8 cellular contexts compared by ENCODE assay signal in genomic region chr15:58546635-58547627, GRCh38.
DNase-seq lines count a peak whose midpoint lies in the region; ATAC-seq, FAIRE-seq and TF ChIP-seq lines count a peak whose summit lies in the region.

No MANE protein-coding gene starts in this region.

- H3K9ac ChIP-seq in IMR-90 (ENCODE audit: low read depth, low read length) (no peak overlapping the region), mesenchymal stem cell (ENCODE audit: low read length) (no peak overlapping the region)

- CTCF ChIA-PET in AG04450 (lab: Charles Lee) (interaction anchor here (0.6 to 1.3 kb wide), 6 partner anchors 8 to 334 kb away, joined by 3 to 5 read pairs (median 4); partner anchors contain the start of gene MINDY2), IMR-90 (lab: Yijun Ruan, JAX) (interaction anchor here (0.6 to 1.3 kb wide), 4 partner anchors 11 to 319 kb away, joined by 3 to 5 read pairs (median 4); no protein-coding TSS in a partner anchor)

- peak overlapping the region; percentile 82 for H4K91ac ChIP-seq in IMR-90 (ENCODE audit: insufficient read depth, low read depth, low read length)
- H4K91ac ChIP-seq in mesenchymal stem cell (ENCODE audit: low read length): peak overlapping the region; percentile 25

- in situ Hi-C loops in IMR-90 (cut with MboI; ENCODE audit: low sequenced_read_pairs): no loop called here

- peak overlapping the region; percentile 86 for H2BK120ac ChIP-seq in IMR-90 (ENCODE audit: low read depth, low read length)
- no peak overlapping the region for H2BK120ac ChIP-seq in mesenchymal stem cell (ENCODE audit: low read depth, low read length)

- H2AFZ ChIP-seq in IMR-90 (replicated peaks; ENCODE audit: low read length, poor library complexity): peak overlapping the region; percentile 75
- no peak overlapping the region for H2AFZ ChIP-seq in mesenchymal stem cell (ENCODE audit: low read depth, low read length)

- no peak for TF ChIP-seq POLR2A in IMR-90 (IDR thresholded peaks at IDR 0.05; ENCODE audit: low read depth, low read length)

- DNase-seq in AG04450 (ENCODE audit: low read depth, low spot score): peak; percentile 62
- DNase-seq in IMR-90: peak; percentile 91
- DNase-seq in bronchial epithelial cell (ENCODE audit: low read depth): peak; percentile 78
- peak; percentile 79 for DNase-seq in mesenchymal stem cell
- DNase-seq in D721Med (ENCODE audit: insufficient read length, low spot score): no peak
- no peak for DNase-seq in activated CD4-positive, alpha-beta T cell treated with anti-CD3 and anti-CD28 coated beads for 1 hour

- ATAC-seq in IMR-90 (ENCODE audit: low read depth) (peak; percentile 38), GM21825 (IDR thresholded peaks at IDR 0.05; ENCODE audit: unreplicated experiment) (no peak), HG02571 (IDR thresholded peaks at IDR 0.05; ENCODE audit: unreplicated experiment) (no peak)

- peak overlapping the region; percentile 93 for H2BK20ac ChIP-seq in IMR-90 (ENCODE audit: low read depth, low read length)

- H3K4me2 ChIP-seq in IMR-90 (ENCODE audit: low read depth, low read length) (peak overlapping the region; percentile 40; the same call in 1 of the 2 replicates), mesenchymal stem cell (ENCODE audit: low read length, poor library complexity, severe bottlenecking) (no peak overlapping the region)

- H2BK15ac ChIP-seq in IMR-90 (ENCODE audit: low read depth, low read length): peak overlapping the region; percentile 64; the same call in 2 of the 3 replicates
- H2BK15ac ChIP-seq in mesenchymal stem cell (ENCODE audit: low read depth, poor library complexity, severe bottlenecking): no peak overlapping the region

- H3K14ac ChIP-seq in IMR-90 (replicated peaks; ENCODE audit: low read depth, low read length): peak overlapping the region; percentile 59; the same call in 1 of the 2 replicates
- H3K14ac ChIP-seq in mesenchymal stem cell (ENCODE audit: low read length in 2 of 2): no peak overlapping the region

- no peak for TF ChIP-seq CTCF in AG04450 (IDR thresholded peaks at IDR 0.05; ENCODE audit: low read depth, low read length)
- no peak for TF ChIP-seq CTCF in IMR-90 (conservative IDR thresholded peaks at IDR 0.05; ENCODE audit: low read depth, low read length)
- TF ChIP-seq CTCF in bronchial epithelial cell (IDR thresholded peaks at IDR 0.05; ENCODE audit: insufficient read depth, low read length, severe bottlenecking): no peak
- no peak for TF ChIP-seq CTCF in D721Med (IDR thresholded peaks at IDR 0.05; ENCODE audit: insufficient read depth, missing control alignments)

- 22% methylated on average over 8 of the region's 13 CpGs; no CpG with 5 or more reads in 1 of the 2 experiments for WGBS in IMR-90 (ENCODE audit: extremely low coverage in 2 of 2, insufficient read length in 1 of 2), 2 experiments
- 55% methylated on average over 13 of the region's 13 CpGs for WGBS in mesenchymal stem cell

- intact Hi-C loops in IMR-90 (cut with micrococcal nuclease): loop anchor here (5.0 kb wide), 1 partner anchor 75 kb away; no protein-coding TSS in a partner anchor

- peak overlapping the region; percentile 34; the same call in 1 of the 2 replicates for H3K56ac ChIP-seq in IMR-90 (ENCODE audit: extremely low read depth, insufficient read depth, low read length)

- peak overlapping the region; percentile 10 to 76; a peak in 3 of 4 replicates for H4K8ac ChIP-seq in IMR-90 (ENCODE audit: low read depth in 2 of 2, low read length in 2 of 2)
- H4K8ac ChIP-seq in mesenchymal stem cell (ENCODE audit: low read length): peak overlapping the region; percentile 27

- peak overlapping the region; percentile 46; the same call in 1 of the 2 replicates for H4K5ac ChIP-seq in IMR-90 (ENCODE audit: low read depth, low read length)

- FAIRE-seq in bronchial epithelial cell (lab: Jason Lieb, UNC) (no peak), D721Med (lab: Jason Lieb, UNC) (no peak)

- BruUV-seq in IMR-90 (replicated peaks; lab: Mats Ljungman, UMichigan): no TSS peak

- H3K36me3 ChIP-seq in IMR-90 (ENCODE audit: control insufficient read depth, insufficient read depth, low read length) (no peaks in the 10 kb centered on the region), bronchial epithelial cell (ENCODE audit: control insufficient read depth, insufficient read depth, low read length) (no peaks in the 10 kb centered on the region), mesenchymal stem cell (ENCODE audit: control insufficient read depth in 1 of 2, insufficient read depth in 2 of 2, low read depth in 1 of 2, low read length in 2 of 2) (peaks cover 0 to 3% of the 10 kb centered on the region in 2 experiments)

- no peaks in the 10 kb centered on the region for H3K27me3 ChIP-seq in AG04450 (ENCODE audit: control insufficient read depth, insufficient read depth, low read length)
- H3K27me3 ChIP-seq in IMR-90 (ENCODE audit: control insufficient read depth, insufficient read depth, low read length): peaks cover 4% of the 10 kb centered on the region; the same call in 1 of the 2 replicates
- H3K27me3 ChIP-seq in bronchial epithelial cell (ENCODE audit: control insufficient read depth, insufficient read depth, low read length): no peaks in the 10 kb centered on the region
- H3K27me3 ChIP-seq in mesenchymal stem cell (ENCODE audit: control insufficient read depth in 1 of 2, insufficient read depth in 1 of 2, low read length in 2 of 2): peaks cover 0 to 4% of the 10 kb centered on the region in 2 experiments

- H3K4ac ChIP-seq in IMR-90 (ENCODE audit: low read depth, low read length): peak overlapping the region; percentile 92
- no peak overlapping the region for H3K4ac ChIP-seq in mesenchymal stem cell (ENCODE audit: low read depth in 1 of 2, low read length in 2 of 2)

- H2AK5ac ChIP-seq in IMR-90 (ENCODE audit: low read depth, low read length) (peak overlapping the region; percentile 89), mesenchymal stem cell (ENCODE audit: low read length, severe bottlenecking) (peak overlapping the region; percentile 14)

- no peak overlapping the region for H3K27ac ChIP-seq in AG04450 (ENCODE audit: low read depth, low read length)
- peak overlapping the region; percentile 48 for H3K27ac ChIP-seq in IMR-90 (ENCODE audit: insufficient read depth, low read length)
- H3K27ac ChIP-seq in mesenchymal stem cell (ENCODE audit: low read length, poor library complexity, severe bottlenecking): peak overlapping the region; percentile 70

- H3K79me1 ChIP-seq in IMR-90 (ENCODE audit: low read depth in 1 of 2, low read length in 2 of 2): no peaks in the 10 kb centered on the region
- no peaks in the 10 kb centered on the region for H3K79me1 ChIP-seq in mesenchymal stem cell (replicated peaks; ENCODE audit: low read length, poor library complexity, severe bottlenecking)

- H3K18ac ChIP-seq in IMR-90 (ENCODE audit: low read depth, low read length) (peak overlapping the region; percentile 65), mesenchymal stem cell (ENCODE audit: low read depth in 1 of 2, low read length in 2 of 2) (peak overlapping the region; percentile 13 to 52)

- H3K4me3 ChIP-seq in AG04450 (ENCODE audit: low read depth, low read length): no peak overlapping the region
- no peak overlapping the region for H3K4me3 ChIP-seq in IMR-90 (ENCODE audit: insufficient read depth, low read depth, low read length)
- no peak overlapping the region for H3K4me3 ChIP-seq in bronchial epithelial cell (ENCODE audit: low read depth, low read length)
- H3K4me3 ChIP-seq in mesenchymal stem cell (ENCODE audit: insufficient read depth in 1 of 2, low read depth in 1 of 2, low read length in 2 of 2): no peak overlapping the region

- POLR2A ChIA-PET in AG04450 (lab: Yijun Ruan, JAX): interaction anchor here (0.5 to 1.0 kb wide), 3 partner anchors 14 to 186 kb away, joined by 4 to 6 read pairs (median 5); no protein-coding TSS in a partner anchor
- POLR2A ChIA-PET in IMR-90 (lab: Charles Lee; ENCODE audit: unreplicated experiment): interaction anchor here (0.5 kb wide), 1 partner anchor 312 kb away, joined by 6 read pairs; no protein-coding TSS in a partner anchor

- H3K4me1 ChIP-seq in IMR-90 (ENCODE audit: control insufficient read depth, insufficient read depth, low read length): peaks cover 34% of the 10 kb centered on the region
- peaks cover 28% of the 10 kb centered on the region for H3K4me1 ChIP-seq in mesenchymal stem cell (ENCODE audit: control insufficient read depth, insufficient read depth, low read depth, low read length)

- H3K23ac ChIP-seq in IMR-90 (ENCODE audit: low read depth, low read length) (peak overlapping the region; percentile 79), mesenchymal stem cell (ENCODE audit: low read length in 2 of 2) (no peak overlapping the region)

- peak; percentile 34; the same call in 1 of the 2 replicates for TF ChIP-seq RAD21 in IMR-90 (IDR thresholded peaks at IDR 0.05; ENCODE audit: low read length)

- peaks cover 26% of the 10 kb centered on the region for H3K9me1 ChIP-seq in IMR-90 (ENCODE audit: insufficient read depth, low read length)

- H2BK5ac ChIP-seq in IMR-90 (ENCODE audit: low read depth, low read length, poor library complexity, severe bottlenecking): peak overlapping the region; percentile 87
- H2BK5ac ChIP-seq in mesenchymal stem cell (ENCODE audit: low read depth, low read length, poor library complexity, severe bottlenecking): peak overlapping the region; percentile 49

- peak overlapping the region; percentile 42 to 49 for H2BK12ac ChIP-seq in mesenchymal stem cell (ENCODE audit: low read length in 2 of 2)

- H4K20me1 ChIP-seq in IMR-90 (ENCODE audit: insufficient read depth, low read length): no peaks in the 10 kb centered on the region

- H3K9me3 ChIP-seq in AG04450 (ENCODE audit: control insufficient read depth, insufficient read depth, low read length): no peaks in the 10 kb centered on the region; the same call in 1 of the 2 replicates
- H3K9me3 ChIP-seq in IMR-90 (ENCODE audit: control insufficient read depth, insufficient read depth, low read length): no peaks in the 10 kb centered on the region
- H3K9me3 ChIP-seq in mesenchymal stem cell (ENCODE audit: control insufficient read depth, low read length): no peaks in the 10 kb centered on the region

- H2AK9ac ChIP-seq in IMR-90 (replicated peaks; ENCODE audit: low read depth, low read length, poor library complexity): peak overlapping the region; percentile 43

- dilution Hi-C loops in IMR-90 (cut with HindIII; ENCODE audit: low sequenced_read_pairs, unreplicated experiment): no loop called here

TF ChIP-seq in IMR-90, 13 proteins besides CTCF, POLR2A, EP300 and RAD21 (continues in another document):
- TF ChIP-seq BHLHE40 (IDR thresholded peaks at IDR 0.05; ENCODE audit: low read depth, low read length): peak; percentile 70
- TF ChIP-seq RCOR1 (IDR thresholded peaks at IDR 0.05; ENCODE audit: insufficient replicate concordance, low read length): peak; percentile 74
- TF ChIP-seq FOS (IDR thresholded peaks at IDR 0.05; ENCODE audit: low read depth, low read length): peak; percentile 68
- no peak for TF ChIP-seq USF2 (IDR thresholded peaks at IDR 0.05; ENCODE audit: low read depth, low read length)

Comparison
In these comparisons a context has a peak if more than half of its experiments do, and no peak if none do; other contexts are left out.
1. DNase-seq: peak in AG04450 (single experiment), IMR-90 (single experiment), bronchial epithelial cell (single experiment) and mesenchymal stem cell (single experiment); none in D721Med (single experiment) and activated CD4-positive, alpha-beta T cell treated with anti-CD3 and anti-CD28 coated beads for 1 hour (single experiment).